9 cellular contexts compared by ENCODE assay signal in genomic region chr2:24454258-24454657, GRCh38. TPM values are rescaled to one million over a fixed set of nuclear protein-coding genes. Genes with fewer than 3 reads are reported as not detected.
DNase-seq lines count a peak whose midpoint lies in the region; ATAC-seq and TF ChIP-seq lines count a peak whose summit lies in the region.
"Had no signal": no experiment of that assay in that cellular context is flagged by ENCODE, and none has a peak within 500 bp of the region (broad histone marks: within the 10 kb centered on the region; RNA-seq: fewer than 3 reads in every experiment).

No MANE protein-coding gene starts in this region.

- no peak for TF ChIP-seq CTCF in sigmoid colon (IDR thresholded peaks at IDR 0.05)

- peak overlapping the region; percentile 27 to 74 (median 60) for H3K27ac ChIP-seq in sigmoid colon

- H3K4me3 ChIP-seq in sigmoid colon = peak overlapping the region in 3 of 4 donors; percentile 33 to 36 (median 35)

- peaks cover 0 to 19% (median 5%) of the 10 kb centered on the region in 4 donors for H3K4me1 ChIP-seq in sigmoid colon

- WGBS in sigmoid colon, 2 donors = 76 to 77% methylated on average over 13 of the region's 13 CpGs

- no peaks in the 10 kb centered on the region for H3K36me3 ChIP-seq in sigmoid colon

- intact Hi-C loops in sigmoid colon (cut with DNase I) = no loop called here

- peaks cover 5 to 7% of the 10 kb centered on the region in 2 donors for H3K36me3 Mint-ChIP-seq in activated naive CD4-positive, alpha-beta T cell treated with anti-CD3 and anti-CD28 coated beads, Interleukin-2, amount 50 U/mL, for 72 hours

- no peaks in the 10 kb centered on the region for H3K9me3 ChIP-seq in sigmoid colon

- no peak overlapping the region for H3K27ac Mint-ChIP-seq in activated naive CD4-positive, alpha-beta T cell treated with anti-CD3 and anti-CD28 coated beads, Interleukin-2, amount 50 U/mL, for 72 hours
- H3K27ac Mint-ChIP-seq: activated CD4-positive, alpha-beta T cell treated with anti-CD3 and anti-CD28 coated beads, Interleukin-2, amount 10 ng/mL, durations not matched to agents 24 days and 14 days had no signal

- ATAC-seq in activated naive CD4-positive, alpha-beta T cell treated with anti-CD3 and anti-CD28 coated beads, Interleukin-2, amount 50 U/mL, for 72 hours = no peak

- H3K9me3 Mint-ChIP-seq in activated naive CD4-positive, alpha-beta T cell treated with anti-CD3 and anti-CD28 coated beads, Interleukin-2, amount 50 U/mL, for 72 hours = peaks cover 0 to 4% of the 10 kb centered on the region in 2 donors

- H3K27me3 ChIP-seq in sigmoid colon = no peaks in the 10 kb centered on the region

- no peak for TF ChIP-seq EP300 in sigmoid colon (IDR thresholded peaks at IDR 0.05)

- peak; percentile 56 for DNase-seq in EH (ENCODE audit: low read depth)
- peak; percentile 17 for DNase-seq in amniotic stem cell (lab: John Stamatoyannopoulos, UW)
- DNase-seq in globus pallidus (ENCODE audit: low spot score) = peak; percentile 20
- no peak for DNase-seq in sigmoid colon
- DNase-seq in kidney tubule cell (ENCODE audit: low spot score) = no peak
- no peak for DNase-seq in 8988T
- no peak for DNase-seq in stimulated activated CD4-positive, alpha-beta T cell treated with anti-CD3 and anti-CD28 coated beads, Interleukin-15, amount 100 ng/mL, for 24 hours
- no peak for DNase-seq in activated naive CD4-positive, alpha-beta T cell treated with anti-CD3 and anti-CD28 coated beads, Interleukin-2, amount 50 U/mL, for 72 hours (ENCODE audit: low spot score in 2 of 2)
- DNase-seq: activated CD4-positive, alpha-beta T cell treated with anti-CD3 and anti-CD28 coated beads, Interleukin-2, amount 10 ng/mL, durations not matched to agents 24 days and 14 days had no signal

- TF ChIP-seq POLR2A in sigmoid colon (IDR thresholded peaks at IDR 0.05) = no peak

RNA-seq across cellular contexts. Expression of gene NCOA1, which starts 36.8 kb away (rescaled TPM):
- 10 to 100 TPM; 49.2 to 61.7 (median 51.8) TPM for total RNA-seq in sigmoid colon
- polyA plus RNA-seq in sigmoid colon = 10 to 100 TPM; 11.3 to 12.7 (median 11.4) TPM
- 10 to 100 TPM; 17.1 to 29.1 TPM for total RNA-seq in activated naive CD4-positive, alpha-beta T cell treated with anti-CD3 and anti-CD28 coated beads, Interleukin-2, amount 50 U/mL, for 72 hours

Comparison
In these comparisons a context has a peak if more than half of its experiments do, and no peak if none do; other contexts are left out.
1. DNase-seq: peak in EH (single experiment), amniotic stem cell (single experiment) and globus pallidus (single experiment); none in sigmoid colon (single experiment), kidney tubule cell (single experiment), 8988T (single experiment), stimulated activated CD4-positive, alpha-beta T cell treated with anti-CD3 and anti-CD28 coated beads, Interleukin-15, amount 100 ng/mL, for 24 hours (single experiment) and activated naive CD4-positive, alpha-beta T cell treated with anti-CD3 and anti-CD28 coated beads, Interleukin-2, amount 50 U/mL, for 72 hours (0 of 2).